In the genomic region with DNA sequence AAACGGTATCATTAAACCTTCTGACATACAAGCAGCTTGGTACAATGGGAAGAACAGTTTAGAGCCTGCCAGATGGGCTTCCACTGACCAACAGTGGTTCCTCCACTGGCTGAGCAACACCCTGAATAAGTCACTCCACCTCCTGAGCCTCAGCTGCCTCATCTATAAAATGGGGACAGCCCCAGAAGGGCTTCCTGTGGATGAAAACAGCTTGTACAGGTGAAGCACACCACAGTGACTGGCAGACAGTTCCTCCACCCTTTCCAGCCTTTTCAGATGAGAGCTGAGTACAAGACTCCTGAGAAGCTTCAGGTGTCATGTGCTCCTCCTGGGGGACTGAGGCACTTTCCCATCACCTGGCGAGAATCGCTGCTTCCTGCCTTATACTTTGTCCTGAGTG, we compare ENCODE assay signal across 1 cellular context.
A peak's percentile ranks its signal among the peaks of the same experiment; 100 is the strongest.
TF ChIP-seq lines count a peak whose summit lies in the region.

No MANE protein-coding gene starts in this region.

TF ChIP-seq in GM12878, 131 proteins besides CTCF, POLR2A, EP300 and RAD21 (continued from another document):
- TF ChIP-seq NKRF (conservative IDR thresholded peaks at IDR 0.05) (0 out of 2 replicates have a peak, but pooled peaks have one; percentile 34), LARP7 (IDR thresholded peaks at IDR 0.05) (no peak), POU2F2 (IDR thresholded peaks at IDR 0.05; ENCODE audit: borderline replicate concordance, low read depth, low read length) (0 out of 3 replicates have a peak, but pooled peaks have one; percentile 32)
